19 cellular contexts compared by ENCODE assay signal in the genomic region with DNA sequence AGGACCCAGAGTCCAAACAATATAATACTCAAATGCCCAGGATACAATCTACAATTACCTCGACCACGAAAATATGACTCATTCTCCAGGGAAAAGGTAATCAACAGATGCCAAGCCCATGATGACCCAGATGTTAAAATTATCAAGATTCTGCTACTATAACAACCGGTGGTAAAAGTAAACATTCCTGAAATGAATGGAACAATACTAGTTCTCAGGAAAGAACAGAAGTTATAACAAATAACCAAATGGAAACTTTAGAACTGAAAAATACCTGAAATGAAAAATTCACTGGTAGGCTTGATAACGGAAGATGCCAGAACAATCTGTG. TPM values are rescaled to one million over a fixed set of nuclear protein-coding genes. Genes with fewer than 3 reads are reported as not detected.
DNase-seq lines count a peak whose midpoint lies in the region; ATAC-seq and TF ChIP-seq lines count a peak whose summit lies in the region.
"Had no signal": no experiment of that assay in that cellular context is flagged by ENCODE, and none has a peak within 500 bp of the region (broad histone marks: within the 10 kb centered on the region; RNA-seq: fewer than 3 reads in every experiment).

No MANE protein-coding gene starts in this region.

- no peaks in the 10 kb centered on the region for H3K36me3 Mint-ChIP-seq in CD14-positive monocyte
- no peaks in the 10 kb centered on the region for H3K36me3 Mint-ChIP-seq in activated CD8-positive, alpha-beta memory T cell treated with anti-CD3 and anti-CD28 coated beads, Interleukin-2, amount 10 ng/mL, durations not matched to agents 7 days and 5 days
- H3K36me3 Mint-ChIP-seq: T-cell had no signal

- ATAC-seq in left lung: peak; percentile 23
- ATAC-seq in activated CD8-positive, alpha-beta memory T cell treated with anti-CD3 and anti-CD28 coated beads, Interleukin-2, amount 10 ng/mL, durations not matched to agents 7 days and 5 days: no peak
- ATAC-seq: T-cell had no signal

- CTCF ChIA-PET in activated CD8-positive, alpha-beta memory T cell treated with anti-CD3 and anti-CD28 coated beads, Interleukin-2, amount 10 ng/mL, durations not matched to agents 7 days and 5 days (lab: Charles Lee): no interaction called here

- H3K4me1 ChIP-seq in BLaER1 (peaks cover 12% of the 10 kb centered on the region; the same call in 1 of the 2 replicates), left lung (no peaks in the 10 kb centered on the region)
- H3K4me1 ChIP-seq: ascending aorta, uterus had no signal

- no peak overlapping the region for H3K4me3 ChIP-seq in BLaER1
- H3K4me3 ChIP-seq in choroid plexus epithelial cell (ENCODE audit: low read depth, low read length): no peak overlapping the region
- H3K4me3 ChIP-seq in left lung: no peak overlapping the region
- H3K4me3 ChIP-seq: ascending aorta, uterus had no signal

- H3K9me3 ChIP-seq in BLaER1 (no peaks in the 10 kb centered on the region), left lung (no peaks in the 10 kb centered on the region)
- H3K9me3 ChIP-seq: ascending aorta, uterus had no signal

- H3K36me3 ChIP-seq in BLaER1 (no peaks in the 10 kb centered on the region), left lung (no peaks in the 10 kb centered on the region)
- H3K36me3 ChIP-seq: ascending aorta, uterus had no signal

- no peak overlapping the region for H3K27ac Mint-ChIP-seq in CD14-positive monocyte
- H3K27ac Mint-ChIP-seq in activated CD8-positive, alpha-beta memory T cell treated with anti-CD3 and anti-CD28 coated beads, Interleukin-2, amount 10 ng/mL, durations not matched to agents 7 days and 5 days: no peak overlapping the region
- H3K27ac Mint-ChIP-seq: activated T-helper 1 cell treated with anti-CD3 and anti-CD28 coated beads, Interleukin-12 subunit alpha, Interleukin-12 subunit beta, Interleukin-2, Interleukin-4 antibody, amounts not matched to agents 30 ng/mL and 10 ng/mL and 1 ng/mL, durations not matched to agents 14 hours and 24 hours and 36 hours; endodermal cell; T-cell had no signal

- TF ChIP-seq CTCF in choroid plexus epithelial cell (conservative IDR thresholded peaks at IDR 0.05; ENCODE audit: low read depth, low read length): no peak
- TF ChIP-seq CTCF in left lung (IDR thresholded peaks at IDR 0.05): no peak
- no peak for TF ChIP-seq CTCF in CD14-positive monocyte (IDR thresholded peaks at IDR 0.05)

- H3K9ac ChIP-seq in BLaER1: no peak overlapping the region

- H3K4me2 ChIP-seq in BLaER1: peak overlapping the region; percentile 9

- no peaks in the 10 kb centered on the region for H4K20me1 ChIP-seq in BLaER1

- intact Hi-C loops in left lung (cut with DNase I) (no loop called here), CD14-positive monocyte (cut with micrococcal nuclease) (no loop called here)

- peaks cover 0 to 2% (median 0%) of the 10 kb centered on the region in 3 donors for H3K27me3 Mint-ChIP-seq in CD14-positive monocyte (ENCODE audit: low read depth in 3 of 3)
- H3K27me3 Mint-ChIP-seq in activated CD8-positive, alpha-beta memory T cell treated with anti-CD3 and anti-CD28 coated beads, Interleukin-2, amount 10 ng/mL, durations not matched to agents 7 days and 5 days: peaks cover 7% of the 10 kb centered on the region

- H3K27me3 ChIP-seq in BLaER1 (no peaks in the 10 kb centered on the region), left lung (no peaks in the 10 kb centered on the region)
- H3K27me3 ChIP-seq: ascending aorta, uterus had no signal

- no peaks in the 10 kb centered on the region for H3K4me1 Mint-ChIP-seq in CD14-positive monocyte
- H3K4me1 Mint-ChIP-seq in activated CD8-positive, alpha-beta memory T cell treated with anti-CD3 and anti-CD28 coated beads, Interleukin-2, amount 10 ng/mL, durations not matched to agents 7 days and 5 days: no peaks in the 10 kb centered on the region
- H3K4me1 Mint-ChIP-seq: T-cell had no signal

- no peaks in the 10 kb centered on the region for H3K9me3 Mint-ChIP-seq in CD14-positive monocyte
- H3K9me3 Mint-ChIP-seq in activated CD8-positive, alpha-beta memory T cell treated with anti-CD3 and anti-CD28 coated beads, Interleukin-2, amount 10 ng/mL, durations not matched to agents 7 days and 5 days (ENCODE audit: low read depth): no peaks in the 10 kb centered on the region
- H3K9me3 Mint-ChIP-seq: activated T-helper 1 cell treated with anti-CD3 and anti-CD28 coated beads, Interleukin-12 subunit alpha, Interleukin-12 subunit beta, Interleukin-2, Interleukin-4 antibody, amounts not matched to agents 30 ng/mL and 10 ng/mL and 1 ng/mL, durations not matched to agents 14 hours and 24 hours and 36 hours; endodermal cell; T-cell had no signal

- no peak overlapping the region for H3K27ac ChIP-seq in BLaER1
- H3K27ac ChIP-seq in left lung: no peak overlapping the region
- H3K27ac ChIP-seq: ascending aorta, uterus had no signal

- DNase-seq in LoVo (ENCODE audit: low spot score): peak; percentile 73
- DNase-seq in choroid plexus epithelial cell (ENCODE audit: low read depth): peak; percentile 17
- DNase-seq in left lung: no peak
- no peak for DNase-seq in SKM-1 treated with dmso at 0.1 percent for 144 hours (lab: John Stamatoyannopoulos, UW; ENCODE audit: unreplicated experiment)
- no peak for DNase-seq in CD14-positive monocyte (ENCODE audit: low spot score)
- DNase-seq in retina: no peak
- DNase-seq in activated CD8-positive, alpha-beta memory T cell treated with anti-CD3 and anti-CD28 coated beads, Interleukin-2, amount 10 ng/mL, durations not matched to agents 7 days and 5 days: no peak
- DNase-seq: AML-193; endodermal cell; GDM1; hypothalamus; KG1; NCI-H187 treated with DMSO at 0.1 percent for 48 hours; stimulated activated CD8-positive, alpha-beta memory T cell treated with anti-CD3 and anti-CD28 coated beads, Interleukin-4, amount 100 ng/mL, for 48 hours; T-cell; uterus had no signal

- H3K4me3 Mint-ChIP-seq in CD14-positive monocyte: no peak overlapping the region
- no peak overlapping the region for H3K4me3 Mint-ChIP-seq in activated CD8-positive, alpha-beta memory T cell treated with anti-CD3 and anti-CD28 coated beads, Interleukin-2, amount 10 ng/mL, durations not matched to agents 7 days and 5 days
- H3K4me3 Mint-ChIP-seq: activated T-helper 1 cell treated with anti-CD3 and anti-CD28 coated beads, Interleukin-12 subunit alpha, Interleukin-12 subunit beta, Interleukin-2, Interleukin-4 antibody, amounts not matched to agents 30 ng/mL and 10 ng/mL and 1 ng/mL, durations not matched to agents 14 hours and 24 hours and 36 hours; endodermal cell; T-cell had no signal

RNA-seq across cellular contexts. Expression of a gene that starts 34.1 kb away (rescaled TPM):
- total RNA-seq in left lung: 10 to 100 TPM; 54.7 to 71.5 TPM
- 100 to 1,000 TPM; 113 to 115 TPM for polyA plus RNA-seq in CD14-positive monocyte
- total RNA-seq in activated CD8-positive, alpha-beta memory T cell treated with anti-CD3 and anti-CD28 coated beads, Interleukin-2, amount 10 ng/mL, durations not matched to agents 7 days and 5 days: 10 to 100 TPM; 84.3 to 88.0 TPM

RNA-seq across cellular contexts. Expression of a gene that starts 59.5 kb away (rescaled TPM):
- total RNA-seq in left lung: 10 to 100 TPM; 49.0 to 50.6 TPM
- 10 to 100 TPM; 29.7 to 35.9 TPM for polyA plus RNA-seq in CD14-positive monocyte
- total RNA-seq in activated CD8-positive, alpha-beta memory T cell treated with anti-CD3 and anti-CD28 coated beads, Interleukin-2, amount 10 ng/mL, durations not matched to agents 7 days and 5 days: 10 to 100 TPM; 30.1 to 36.7 TPM

Comparison
In these comparisons a context has a peak if more than half of its experiments do, and no peak if none do; other contexts are left out.
1. DNase-seq: peak in LoVo (single experiment) and choroid plexus epithelial cell (single experiment); none in left lung (0 of 2), SKM-1 treated with dmso at 0.1 percent for 144 hours (single experiment), CD14-positive monocyte (single experiment), retina (single experiment) and activated CD8-positive, alpha-beta memory T cell treated with anti-CD3 and anti-CD28 coated beads, Interleukin-2, amount 10 ng/mL, durations not matched to agents 7 days and 5 days (single experiment).